20 cellular contexts compared by ENCODE assay signal in the genomic region with DNA sequence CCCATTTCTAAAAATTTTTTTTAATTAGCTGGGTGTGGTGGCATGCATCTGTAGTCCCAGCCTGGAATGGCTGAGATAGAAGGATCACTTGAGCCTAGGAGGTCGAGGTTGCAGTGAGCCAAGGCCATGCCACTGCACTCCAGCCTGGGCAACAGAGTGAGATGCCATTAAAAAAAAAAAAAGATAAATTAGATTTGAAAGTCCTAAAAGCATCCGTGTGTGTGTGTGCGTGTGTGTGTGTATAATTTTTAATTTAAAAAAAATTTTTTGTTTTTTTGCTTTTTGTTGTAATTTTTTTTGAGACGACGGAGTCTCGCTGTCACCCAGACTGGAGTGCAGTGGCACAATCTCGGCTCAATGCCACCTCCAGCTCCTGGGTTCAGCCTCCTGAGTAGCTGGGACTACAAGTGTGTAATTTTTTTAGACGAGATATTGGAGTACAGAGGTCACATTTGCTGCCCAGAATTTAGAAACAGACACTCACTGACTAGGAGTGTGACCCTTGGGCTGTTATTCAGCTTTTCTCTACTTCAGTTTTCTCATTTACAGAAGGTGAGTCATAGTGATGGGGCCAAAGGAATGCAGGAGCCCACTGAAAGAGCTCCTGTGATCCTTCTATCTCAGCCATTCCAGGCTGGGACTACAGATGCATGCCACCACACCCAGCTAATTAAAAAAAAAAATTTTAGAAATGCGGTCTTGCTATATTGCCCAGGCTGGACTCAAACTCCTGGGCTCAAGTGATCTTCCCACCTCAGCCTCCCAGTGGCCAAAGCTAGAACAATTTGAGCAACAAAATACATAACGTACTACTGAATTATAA. TPM values are rescaled to one million over a fixed set of nuclear protein-coding genes. Genes with fewer than 3 reads are reported as not detected.
DNase-seq lines count a peak whose midpoint lies in the region; ATAC-seq, FAIRE-seq and TF ChIP-seq lines count a peak whose summit lies in the region.
"Had no signal": no experiment of that assay in that cellular context is flagged by ENCODE, and none has a peak within 500 bp of the region (broad histone marks: within the 10 kb centered on the region; RNA-seq: fewer than 3 reads in every experiment).

No MANE protein-coding gene starts in this region.

- DNase-seq in SIG-M5 treated with dmso at 0.1 percent for 504 hours (lab: John Stamatoyannopoulos, UW; ENCODE audit: unreplicated experiment): peak; percentile 71
- no peak for DNase-seq in SIG-M5 (lab: John Stamatoyannopoulos, UW)
- DNase-seq in Panc1 (ENCODE audit: low read depth, low spot score): no peak
- no peak for DNase-seq in epithelial cell of proximal tubule (ENCODE audit: low read depth)
- peak; percentile 89 for DNase-seq in urothelium cell line (ENCODE audit: low spot score)
- DNase-seq in activated T-helper 1 cell treated with anti-CD3 and anti-CD28 coated beads, Interleukin-12 subunit alpha, Interleukin-12 subunit beta, Interleukin-2, Interleukin-4 antibody, amounts not matched to agents 30 ng/mL and 10 ng/mL and 1 ng/mL, durations not matched to agents 14 hours and 24 hours and 36 hours (ENCODE audit: low spot score): no peak
- DNase-seq in NK-92 treated with Interleukin-12 subunit alpha and Interleukin-12 subunit beta, amount 100 ng/mL, for 24 hours (lab: John Stamatoyannopoulos, UW): no peak
- no peak for DNase-seq in NCI-H1694 (lab: John Stamatoyannopoulos, UW)
- DNase-seq: activated CD4-positive, alpha-beta memory T cell treated with anti-CD3 and anti-CD28 coated beads, Interleukin-2, amount 10 ng/mL, durations not matched to agents 7 days and 5 days; cortex of kidney; KG1; NCI-H2029 treated with DMSO at 0.1 percent for 48 hours; right cardiac atrium; stimulated activated CD4-positive, alpha-beta T cell treated with anti-CD3 and anti-CD28 coated beads, Interleukin-4, amount 100 ng/mL, for 1 hour had no signal

- peak; percentile 58 for ATAC-seq in Panc1
- ATAC-seq: activated T-helper 17 cell treated with anti-CD3 and anti-CD28 coated beads, Interleukin-2, amount 50 U/mL, for 72 hours; right cardiac atrium had no signal

- H3K27ac ChIP-seq in Panc1 (ENCODE audit: low read length): no peak overlapping the region; the same call in 1 of the 2 replicates
- H3K27ac ChIP-seq: 22Rv1, tibial nerve had no signal

- H3K4me1 Mint-ChIP-seq in activated T-helper 1 cell treated with anti-CD3 and anti-CD28 coated beads, Interleukin-12 subunit alpha, Interleukin-12 subunit beta, Interleukin-2, Interleukin-4 antibody, amounts not matched to agents 30 ng/mL and 10 ng/mL and 1 ng/mL, durations not matched to agents 14 hours and 24 hours and 36 hours (ENCODE audit: low read depth): no peaks in the 10 kb centered on the region
- H3K4me1 Mint-ChIP-seq: activated CD4-positive, alpha-beta memory T cell treated with anti-CD3 and anti-CD28 coated beads, Interleukin-2, amount 10 ng/mL, durations not matched to agents 7 days and 5 days; activated T-helper 17 cell treated with anti-CD3 and anti-CD28 coated beads, Interleukin-2, amount 50 U/mL, for 72 hours had no signal

- POLR2A ChIA-PET in Panc1 (lab: Charles Lee): interaction anchor here (0.8 kb wide), 1 partner anchor 410 kb away, joined by 10 read pairs; no protein-coding TSS in a partner anchor

- no peak overlapping the region for H3K27ac Mint-ChIP-seq in activated T-helper 1 cell treated with anti-CD3 and anti-CD28 coated beads, Interleukin-12 subunit alpha, Interleukin-12 subunit beta, Interleukin-2, Interleukin-4 antibody, amounts not matched to agents 30 ng/mL and 10 ng/mL and 1 ng/mL, durations not matched to agents 14 hours and 24 hours and 36 hours
- H3K27ac Mint-ChIP-seq: activated CD4-positive, alpha-beta memory T cell treated with anti-CD3 and anti-CD28 coated beads, Interleukin-2, amount 10 ng/mL, durations not matched to agents 7 days and 5 days; activated T-helper 17 cell treated with anti-CD3 and anti-CD28 coated beads, Interleukin-2, amount 50 U/mL, for 72 hours had no signal

- H3K4me3 Mint-ChIP-seq in activated T-helper 1 cell treated with anti-CD3 and anti-CD28 coated beads, Interleukin-12 subunit alpha, Interleukin-12 subunit beta, Interleukin-2, Interleukin-4 antibody, amounts not matched to agents 30 ng/mL and 10 ng/mL and 1 ng/mL, durations not matched to agents 14 hours and 24 hours and 36 hours: no peak overlapping the region
- H3K4me3 Mint-ChIP-seq: activated CD4-positive, alpha-beta memory T cell treated with anti-CD3 and anti-CD28 coated beads, Interleukin-2, amount 10 ng/mL, durations not matched to agents 7 days and 5 days; activated T-helper 17 cell treated with anti-CD3 and anti-CD28 coated beads, Interleukin-2, amount 50 U/mL, for 72 hours had no signal

- peaks cover under 1% of the 10 kb centered on the region; the same call in 1 of the 2 replicates for H3K4me1 ChIP-seq in Panc1 (ENCODE audit: control insufficient read depth, insufficient read depth, low read length)
- H3K4me1 ChIP-seq: tibial nerve had no signal

- no peaks in the 10 kb centered on the region; the same call in 1 of the 2 replicates for H3K27me3 ChIP-seq in Panc1 (ENCODE audit: control insufficient read depth, insufficient read depth, low read length)

- no peak for FAIRE-seq in urothelium cell line (lab: Jason Lieb, UNC)

- peaks cover 15% of the 10 kb centered on the region for H3K27me3 Mint-ChIP-seq in activated T-helper 1 cell treated with anti-CD3 and anti-CD28 coated beads, Interleukin-12 subunit alpha, Interleukin-12 subunit beta, Interleukin-2, Interleukin-4 antibody, amounts not matched to agents 30 ng/mL and 10 ng/mL and 1 ng/mL, durations not matched to agents 14 hours and 24 hours and 36 hours (ENCODE audit: insufficient read depth)

- no TSS peak for BruUV-seq in Panc1 (replicated peaks; lab: Mats Ljungman, UMichigan)

- no peaks in the 10 kb centered on the region for H3K9me3 Mint-ChIP-seq in activated T-helper 1 cell treated with anti-CD3 and anti-CD28 coated beads, Interleukin-12 subunit alpha, Interleukin-12 subunit beta, Interleukin-2, Interleukin-4 antibody, amounts not matched to agents 30 ng/mL and 10 ng/mL and 1 ng/mL, durations not matched to agents 14 hours and 24 hours and 36 hours
- H3K9me3 Mint-ChIP-seq: activated CD4-positive, alpha-beta memory T cell treated with anti-CD3 and anti-CD28 coated beads, Interleukin-2, amount 10 ng/mL, durations not matched to agents 7 days and 5 days; activated T-helper 17 cell treated with anti-CD3 and anti-CD28 coated beads, Interleukin-2, amount 50 U/mL, for 72 hours had no signal

- in situ Hi-C loops in Panc1 (cut with HindIII; ENCODE audit: low pct_unique_long_range_greater_than_20kb, low sequenced_read_pairs): no loop called here

- no peaks in the 10 kb centered on the region for H3K36me3 ChIP-seq in Panc1 (ENCODE audit: control insufficient read depth, insufficient read depth, low read length)
- H3K36me3 ChIP-seq: tibial nerve had no signal

- intact Hi-C loops in Panc1 (cut with micrococcal nuclease; ENCODE audit: unreplicated experiment): no loop called here
- intact Hi-C loops in activated T-helper 1 cell treated with anti-CD3 and anti-CD28 coated beads, Interleukin-12 subunit alpha, Interleukin-12 subunit beta, Interleukin-2, Interleukin-4 antibody, amounts not matched to agents 30 ng/mL and 10 ng/mL and 1 ng/mL, durations not matched to agents 14 hours and 24 hours and 36 hours (cut with micrococcal nuclease): no loop called here

- no peaks in the 10 kb centered on the region for H3K36me3 Mint-ChIP-seq in activated T-helper 1 cell treated with anti-CD3 and anti-CD28 coated beads, Interleukin-12 subunit alpha, Interleukin-12 subunit beta, Interleukin-2, Interleukin-4 antibody, amounts not matched to agents 30 ng/mL and 10 ng/mL and 1 ng/mL, durations not matched to agents 14 hours and 24 hours and 36 hours (ENCODE audit: low read depth)

- H3K4me3 ChIP-seq in Panc1 (ENCODE audit: low read depth in 2 of 2, low read length in 2 of 2) (no peak overlapping the region), epithelial cell of proximal tubule (ENCODE audit: low read depth, low read length) (no peak overlapping the region)
- H3K4me3 ChIP-seq: lung, tibial nerve had no signal

- H3K9me3 ChIP-seq in Panc1 (ENCODE audit: control insufficient read depth, insufficient read depth, low read depth, low read length): no peaks in the 10 kb centered on the region
- H3K9me3 ChIP-seq: tibial nerve had no signal

- TF ChIP-seq CTCF in Panc1 (IDR thresholded peaks at IDR 0.05): no peak; the same call in 1 of the 2 replicates
- TF ChIP-seq CTCF in epithelial cell of proximal tubule (conservative IDR thresholded peaks at IDR 0.05; ENCODE audit: low read depth, low read length): peak; percentile 7

- CTCF ChIA-PET in Panc1 (lab: Charles Lee): interaction anchor here (0.8 kb wide), 1 partner anchor 110 kb away, joined by 4 read pairs; no protein-coding TSS in a partner anchor

RNA-seq across cellular contexts. Expression of gene TBX4, which starts 25.5 kb away (rescaled TPM):
- not detected for total RNA-seq in Panc1 (2021; ENCODE audit: unreplicated experiment)
- 0.19 TPM for polyA plus RNA-seq in Panc1 (2012; ENCODE audit: insufficient read length)
- total RNA-seq in epithelial cell of proximal tubule: not detected in 2 replicates
- total RNA-seq in activated T-helper 1 cell treated with anti-CD3 and anti-CD28 coated beads, Interleukin-12 subunit alpha, Interleukin-12 subunit beta, Interleukin-2, Interleukin-4 antibody, amounts not matched to agents 30 ng/mL and 10 ng/mL and 1 ng/mL, durations not matched to agents 14 hours and 24 hours and 36 hours: not detected in 2 replicates
- total RNA-seq: activated CD4-positive, alpha-beta memory T cell treated with anti-CD3 and anti-CD28 coated beads, Interleukin-2, amount 10 ng/mL, durations not matched to agents 7 days and 5 days; activated T-helper 17 cell treated with anti-CD3 and anti-CD28 coated beads, Interleukin-2, amount 50 U/mL, for 72 hours; right cardiac atrium; Right ventricle myocardium inferior; tibial nerve had no signal
- polyA plus RNA-seq: neural cell had no signal

RNA-seq across cellular contexts. Expression of gene TBX2, which starts 27.1 kb away (rescaled TPM):
- total RNA-seq in Panc1 (2021; ENCODE audit: unreplicated experiment) (35.6 TPM), epithelial cell of proximal tubule (1.7 and 2.2 TPM in 2 replicates)
- polyA plus RNA-seq in Panc1 (2012; ENCODE audit: insufficient read length): 30.7 TPM
- not detected in 2 replicates for total RNA-seq in activated T-helper 1 cell treated with anti-CD3 and anti-CD28 coated beads, Interleukin-12 subunit alpha, Interleukin-12 subunit beta, Interleukin-2, Interleukin-4 antibody, amounts not matched to agents 30 ng/mL and 10 ng/mL and 1 ng/mL, durations not matched to agents 14 hours and 24 hours and 36 hours
- total RNA-seq: activated CD4-positive, alpha-beta memory T cell treated with anti-CD3 and anti-CD28 coated beads, Interleukin-2, amount 10 ng/mL, durations not matched to agents 7 days and 5 days; activated T-helper 17 cell treated with anti-CD3 and anti-CD28 coated beads, Interleukin-2, amount 50 U/mL, for 72 hours had no signal
- polyA plus RNA-seq: neural cell had no signal

Comparison
In these comparisons a context has a peak if more than half of its experiments do, and no peak if none do; other contexts are left out.
1. DNase-seq: peak in SIG-M5 treated with dmso at 0.1 percent for 504 hours (single experiment) and urothelium cell line (single experiment); none in SIG-M5 (single experiment), Panc1 (single experiment), epithelial cell of proximal tubule (single experiment), activated T-helper 1 cell treated with anti-CD3 and anti-CD28 coated beads, Interleukin-12 subunit alpha, Interleukin-12 subunit beta, Interleukin-2, Interleukin-4 antibody, amounts not matched to agents 30 ng/mL and 10 ng/mL and 1 ng/mL, durations not matched to agents 14 hours and 24 hours and 36 hours (single experiment), NK-92 treated with Interleukin-12 subunit alpha and Interleukin-12 subunit beta, amount 100 ng/mL, for 24 hours (single experiment) and NCI-H1694 (single experiment).
2. RNA of gene TBX2, which starts 27.1 kb away (total RNA-seq): 35.6 TPM in Panc1 (single experiment); 1.7 to 2.2 TPM in epithelial cell of proximal tubule and not detected in activated T-helper 1 cell treated with anti-CD3 and anti-CD28 coated beads, Interleukin-12 subunit alpha, Interleukin-12 subunit beta, Interleukin-2, Interleukin-4 antibody, amounts not matched to agents 30 ng/mL and 10 ng/mL and 1 ng/mL, durations not matched to agents 14 hours and 24 hours and 36 hours; every median in the first group is over 10 times any median in the second.